1 cellular context compared by ENCODE assay signal in genomic region chr15:50148362-50148963, GRCh38.
TF ChIP-seq lines count a peak whose summit lies in the region.

No MANE protein-coding gene starts in this region.

TF ChIP-seq in K562, 482 proteins besides CTCF, POLR2A, EP300 and RAD21 (continued from another document and continues in another):
- peak; percentile 18; the same call in 1 of the 2 replicates for TF ChIP-seq CHAMP1 (IDR thresholded peaks at IDR 0.05)
- TF ChIP-seq WHSC1 (IDR thresholded peaks at IDR 0.05; ENCODE audit: low read length) = no peak
- no peak for TF ChIP-seq BCL6 (CRISPR knock-in tag; IDR thresholded peaks at IDR 0.05)
- no peak for TF ChIP-seq CREB1 (IDR thresholded peaks at IDR 0.05)
- no peak for TF ChIP-seq CREB1 (CRISPR knock-in tag; IDR thresholded peaks at IDR 0.05)
- TF ChIP-seq PTRF (tag; IDR thresholded peaks at IDR 0.05) = no peak
- no peak for TF ChIP-seq NFXL1 (CRISPR knock-in tag; IDR thresholded peaks at IDR 0.05)
- TF ChIP-seq MXI1 (IDR thresholded peaks at IDR 0.05; ENCODE audit: low read depth, low read length) = no peak
- TF ChIP-seq KDM5B (IDR thresholded peaks at IDR 0.05; ENCODE audit: insufficient replicate concordance, low read depth, low read length) = no peak
- TF ChIP-seq PREB (CRISPR knock-in tag; IDR thresholded peaks at IDR 0.05) = no peak
- peak; percentile 18 to 32; a peak in 1 of 4 replicates for TF ChIP-seq MNT (conservative IDR thresholded peaks at IDR 0.05)
- TF ChIP-seq ZNF449 (CRISPR knock-in tag; IDR thresholded peaks at IDR 0.05) = no peak
- no peak for TF ChIP-seq ARID3A (IDR thresholded peaks at IDR 0.05; ENCODE audit: borderline replicate concordance, low read depth, low read length)
- TF ChIP-seq SMAD4 (CRISPR knock-in tag; conservative IDR thresholded peaks at IDR 0.05) = no peak
- TF ChIP-seq SNIP1 (IDR thresholded peaks at IDR 0.05; ENCODE audit: low read depth) = no peak
- TF ChIP-seq RCOR1 (IDR thresholded peaks at IDR 0.05; ENCODE audit: borderline replicate concordance in 1 of 2, low read depth in 2 of 2, low read length in 2 of 2) = peak in 1 of 2 experiments; percentile 19; a peak in 1 of 4 replicates
- no peak for TF ChIP-seq PATZ1 (CRISPR knock-in tag; IDR thresholded peaks at IDR 0.05; ENCODE audit: borderline replicate concordance)
- TF ChIP-seq ESRRB (CRISPR knock-in tag; IDR thresholded peaks at IDR 0.05; ENCODE audit: borderline replicate concordance) = no peak
- TF ChIP-seq ZC3H11A (IDR thresholded peaks at IDR 0.05; ENCODE audit: low read depth, low read length) = no peak
- no peak for TF ChIP-seq E2F1 (CRISPR knock-in tag; IDR thresholded peaks at IDR 0.05)
- no peak for TF ChIP-seq MECOM (CRISPR knock-in tag; IDR thresholded peaks at IDR 0.05)
- TF ChIP-seq ZNF41 (CRISPR knock-in tag; conservative IDR thresholded peaks at IDR 0.05) = no peak
- TF ChIP-seq THRAP3 (IDR thresholded peaks at IDR 0.05; ENCODE audit: borderline replicate concordance) = no peak
- no peak for TF ChIP-seq ZMIZ1 (IDR thresholded peaks at IDR 0.05; ENCODE audit: low read depth in 2 of 2, low read length in 2 of 2)
- TF ChIP-seq SMC3 (conservative IDR thresholded peaks at IDR 0.05; ENCODE audit: insufficient read depth, low read depth, low read length) = peak; percentile 84
- TF ChIP-seq NCOA4 (IDR thresholded peaks at IDR 0.05; ENCODE audit: partially characterized antibody) = no peak
- TF ChIP-seq ZNF239 (CRISPR knock-in tag; IDR thresholded peaks at IDR 0.05) = no peak
- TF ChIP-seq HMBOX1 (IDR thresholded peaks at IDR 0.05) = 0 out of 2 replicates have a peak, but pooled peaks have one; percentile 39
- peak; percentile 47 for TF ChIP-seq KLF16 (IDR thresholded peaks at IDR 0.05)
- peak; percentile 25; the same call in 1 of the 2 replicates for TF ChIP-seq RB1 (IDR thresholded peaks at IDR 0.05; ENCODE audit: low read depth)
- no peak for TF ChIP-seq CAMTA2 (CRISPR knock-in tag; conservative IDR thresholded peaks at IDR 0.05)
- TF ChIP-seq CBX2 (IDR thresholded peaks at IDR 0.05; ENCODE audit: insufficient read depth, low read length, poor library complexity, severe bottlenecking) = no peak
- no peak for TF ChIP-seq FOXJ3 (CRISPR knock-in tag; IDR thresholded peaks at IDR 0.05)
